ENCODE assay signal across 8 cellular contexts in the genomic region with DNA sequence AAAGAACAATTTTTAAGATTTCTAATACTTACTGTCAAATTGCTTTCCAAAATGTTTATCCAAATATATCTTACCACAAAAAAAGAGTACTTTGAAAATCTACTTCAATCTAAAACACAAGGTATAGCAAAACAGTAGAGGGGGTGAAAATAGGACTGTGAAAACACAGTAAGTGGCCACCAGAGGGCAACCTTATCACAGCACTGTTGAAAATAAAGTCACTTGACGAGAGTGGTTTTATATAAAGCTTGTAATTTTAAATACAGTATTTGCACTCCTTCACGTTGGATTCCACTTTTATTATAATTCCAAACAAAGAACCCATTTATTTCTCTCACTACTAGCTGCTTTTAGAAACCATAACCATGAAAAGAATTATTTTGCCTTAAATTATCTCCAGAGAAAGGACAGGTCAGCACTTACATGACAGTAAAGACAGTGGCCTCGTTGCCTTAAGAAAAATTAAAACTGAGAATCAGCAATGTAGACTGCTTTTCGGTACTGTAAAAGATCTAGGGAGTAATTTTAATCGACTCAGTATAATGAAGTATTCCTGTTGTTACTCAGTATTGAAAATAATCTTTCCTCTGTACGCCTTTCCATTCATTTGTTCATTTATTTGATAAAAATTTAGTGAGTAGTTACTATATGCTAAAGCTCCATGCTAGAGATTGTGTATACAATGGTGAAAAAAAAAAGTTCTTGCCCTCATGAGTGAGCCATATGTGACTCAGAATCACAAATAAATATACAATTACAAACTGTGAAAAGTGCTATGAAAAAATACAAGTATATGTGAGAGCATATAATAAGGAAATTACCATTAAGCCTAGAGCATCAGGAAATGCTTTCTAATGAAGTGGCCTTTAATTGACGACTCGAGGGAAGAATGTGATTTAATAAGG. TPM values are rescaled to one million over a fixed set of nuclear protein-coding genes. Genes with fewer than 3 reads are reported as not detected.
DNase-seq lines count a peak whose midpoint lies in the region; ATAC-seq, FAIRE-seq and TF ChIP-seq lines count a peak whose summit lies in the region.

No MANE protein-coding gene starts in this region.

- no peaks in the 10 kb centered on the region for H3K36me3 ChIP-seq in mucosa of descending colon (ENCODE audit: low read depth)

- ATAC-seq in mucosa of descending colon (peak; percentile 88), HG03175 (IDR thresholded peaks at IDR 0.05; ENCODE audit: unreplicated experiment) (no peak)

- DNase-seq in GM10248 (ENCODE audit: extremely low spot score) (peak; percentile 66), HK-2 (ENCODE audit: unreplicated experiment) (peak; percentile 17), NCI-H82 treated with DMSO at 0.1 percent for 48 hours (lab: John Stamatoyannopoulos, UW; ENCODE audit: unreplicated experiment) (peak; percentile 37), mucosa of descending colon (peak in 1 of 3 donors; percentile 83)
- peak; percentile 5 to 34 for DNase-seq in activated CD8-positive, alpha-beta memory T cell treated with anti-CD3 and anti-CD28 coated beads for 4 hours (ENCODE audit: low read depth in 2 of 2)
- peak; percentile 16 to 34 for DNase-seq in stimulated activated CD8-positive, alpha-beta memory T cell treated with anti-CD3 and anti-CD28 coated beads, Interleukin-7, amount 100 ng/mL, for 1 hour (ENCODE audit: low read depth in 2 of 2)

- CTCF ChIA-PET in GM10248 (lab: Yijun Ruan, JAX) = interaction anchor here (0.6 to 1.4 kb wide), 18 partner anchors 9 to 440 kb away, joined by 3 to 9 read pairs (median 3); partner anchors contain the start of gene MEGF9

- H3K4me1 ChIP-seq in mucosa of descending colon (ENCODE audit: low read depth) = no peaks in the 10 kb centered on the region

- H3K4me3 ChIP-seq in mucosa of descending colon = no peak overlapping the region

- POLR2A ChIA-PET in GM10248 (lab: Yijun Ruan, JAX) = no interaction called here

- peak; percentile 91 for FAIRE-seq in endometrium (lab: Jason Lieb, UNC)

- H3K9me3 ChIP-seq in mucosa of descending colon = no peaks in the 10 kb centered on the region

- TF ChIP-seq CTCF in GM10248 (IDR thresholded peaks at IDR 0.05; ENCODE audit: control extremely low read depth, extremely low read depth, low read depth, missing control alignments) = peak; percentile 80
- TF ChIP-seq CTCF in mucosa of descending colon (IDR thresholded peaks at IDR 0.05) = peak; percentile 48

- intact Hi-C loops in mucosa of descending colon (cut with DNase I, micrococcal nuclease) = no loop called here

RNA-seq across cellular contexts. Expression of gene CDK5RAP2, which starts 40.0 kb away (rescaled TPM):
- total RNA-seq in mucosa of descending colon = 10 to 100 TPM; 27.0 to 62.4 (median 35.1) TPM
